2 cellular contexts compared by ENCODE assay signal in genomic region chr1:78038071-78038470, GRCh38.
TF ChIP-seq lines count a peak whose summit lies in the region.

No MANE protein-coding gene starts in this region.

TF ChIP-seq in IMR-90, 13 proteins besides CTCF, POLR2A, EP300 and RAD21:
- no peak for TF ChIP-seq BHLHE40 (IDR thresholded peaks at IDR 0.05; ENCODE audit: low read depth, low read length)
- no peak for TF ChIP-seq MAFK (IDR thresholded peaks at IDR 0.05; ENCODE audit: low read depth, low read length)
- TF ChIP-seq SMC3 (IDR thresholded peaks at IDR 0.05; ENCODE audit: low read depth, low read length) = no peak
- no peak for TF ChIP-seq FOS (IDR thresholded peaks at IDR 0.05; ENCODE audit: low read depth, low read length)
- TF ChIP-seq RFX5 (IDR thresholded peaks at IDR 0.05; ENCODE audit: low read depth, low read length) = no peak
- no peak for TF ChIP-seq MAZ (IDR thresholded peaks at IDR 0.05; ENCODE audit: borderline replicate concordance, low read depth, low read length)
- no peak for TF ChIP-seq RCOR1 (IDR thresholded peaks at IDR 0.05; ENCODE audit: insufficient replicate concordance, low read length)
- TF ChIP-seq CEBPB (IDR thresholded peaks at IDR 0.05; ENCODE audit: low read depth, low read length) = no peak
- no peak for TF ChIP-seq MXI1 (IDR thresholded peaks at IDR 0.05; ENCODE audit: borderline replicate concordance, low read depth, low read length)
- TF ChIP-seq ELK1 (IDR thresholded peaks at IDR 0.05; ENCODE audit: borderline replicate concordance, low read depth, low read length) = no peak
- TF ChIP-seq USF2 (IDR thresholded peaks at IDR 0.05; ENCODE audit: low read depth, low read length) = no peak
- no peak for TF ChIP-seq CHD1 (IDR thresholded peaks at IDR 0.05; ENCODE audit: low read depth, low read length)
- TF ChIP-seq NFE2L2 (IDR thresholded peaks at IDR 0.05; ENCODE audit: low read depth, low read length) = no peak

TF ChIP-seq in K562, 482 proteins besides CTCF, POLR2A, EP300 and RAD21:
- TF ChIP-seq ZNF75A (CRISPR knock-in tag; IDR thresholded peaks at IDR 0.05) = no peak
- peak; percentile 74; the same call in 1 of the 2 replicates for TF ChIP-seq FOXJ2 (tag; IDR thresholded peaks at IDR 0.05)
- no peak for TF ChIP-seq ZNF133 (CRISPR knock-in tag; IDR thresholded peaks at IDR 0.05)
- TF ChIP-seq POLR2AphosphoS5 (IDR thresholded peaks at IDR 0.05; ENCODE audit: control insufficient read depth, insufficient read depth, low read depth, low read length) = peak; percentile 41; the same call in 1 of the 2 replicates
- no peak for TF ChIP-seq NCOA2 (IDR thresholded peaks at IDR 0.05; ENCODE audit: partially characterized antibody in 2 of 2)
- TF ChIP-seq AFF4 (CRISPR knock-in tag; IDR thresholded peaks at IDR 0.05) = no peak
- no peak for TF ChIP-seq FOSL1 (tag; conservative IDR thresholded peaks at IDR 0.05)
- TF ChIP-seq NCOR1 (IDR thresholded peaks at IDR 0.05) = no peak
- no peak for TF ChIP-seq TCF7L2 (IDR thresholded peaks at IDR 0.05; ENCODE audit: low read depth, low read length)
- TF ChIP-seq KAT2B (IDR thresholded peaks at IDR 0.05; ENCODE audit: low read depth, low read length) = no peak
